ENCODE assay signal across 1 cellular context in genomic region chr7:151123485-151124204, GRCh38.
TF ChIP-seq lines count a peak whose summit lies in the region.

No MANE protein-coding gene starts in this region.

TF ChIP-seq in HepG2, 621 proteins besides CTCF, POLR2A, EP300 and RAD21 (continues in another document):
- TF ChIP-seq AGO2 (optimal IDR thresholded peaks at IDR 0.05; ENCODE audit: low read depth, low read length) (peak; percentile 58), XRCC5 (optimal IDR thresholded peaks at IDR 0.05; ENCODE audit: low read length) (peak; percentile 90), ZNF136 (CRISPR knock-in tag; IDR thresholded peaks at IDR 0.05; ENCODE audit: low read depth) (no peak), YY1 (IDR thresholded peaks at IDR 0.05; ENCODE audit: insufficient read depth, insufficient replicate concordance, low read depth, low read length) (peak; percentile 43), HDAC2 (CRISPR knock-in tag; IDR thresholded peaks at IDR 0.05) (peak; percentile 18; the same call in 1 of the 2 replicates), HMGXB4 (CRISPR knock-in tag; IDR thresholded peaks at IDR 0.05; ENCODE audit: borderline replicate concordance in 1 of 2, low read depth in 1 of 2) (peak in 1 of 2 experiments; percentile 53; a peak in 2 of 4 replicates), HOXA7 (CRISPR knock-in tag; IDR thresholded peaks at IDR 0.05) (no peak), ZNF660 (CRISPR knock-in tag; IDR thresholded peaks at IDR 0.05; ENCODE audit: borderline replicate concordance, low read depth) (no peak), ZNF747 (CRISPR knock-in tag; IDR thresholded peaks at IDR 0.05; ENCODE audit: borderline replicate concordance) (no peak), RFX3 (CRISPR knock-in tag; IDR thresholded peaks at IDR 0.05) (no peak), ZNF205 (CRISPR knock-in tag; IDR thresholded peaks at IDR 0.05) (0 out of 2 replicates have a peak, but pooled peaks have one; percentile 39), MED1 (CRISPR knock-in tag; IDR thresholded peaks at IDR 0.05) (0 out of 2 replicates have a peak, but pooled peaks have one; percentile 9), SIX4 (CRISPR knock-in tag; IDR thresholded peaks at IDR 0.05) (no peak), SALL1 (CRISPR knock-in tag; IDR thresholded peaks at IDR 0.05) (peak; percentile 22; the same call in 1 of the 2 replicates), SMC3 (IDR thresholded peaks at IDR 0.05; ENCODE audit: low read length) (peak; percentile 48), KDM5B (CRISPR knock-in tag; IDR thresholded peaks at IDR 0.05; ENCODE audit: borderline replicate concordance) (peak; percentile 31; the same call in 1 of the 2 replicates), POGK (CRISPR knock-in tag; conservative IDR thresholded peaks at IDR 0.05) (peak; percentile 56; the same call in 1 of the 2 replicates), CHCHD3 (CRISPR knock-in tag; IDR thresholded peaks at IDR 0.05) (no peak), SAP130 (CRISPR knock-in tag; IDR thresholded peaks at IDR 0.05; ENCODE audit: low read depth) (peak; percentile 22; the same call in 1 of the 2 replicates), MAX (IDR thresholded peaks at IDR 0.05) (peak; percentile 21; the same call in 1 of the 2 replicates), ZNF614 (CRISPR knock-in tag; IDR thresholded peaks at IDR 0.05; ENCODE audit: borderline replicate concordance) (no peak), MYC (CRISPR knock-in tag; IDR thresholded peaks at IDR 0.05; ENCODE audit: borderline replicate concordance) (peak; percentile 23; the same call in 1 of the 2 replicates), ZBTB33 (CRISPR knock-in tag; IDR thresholded peaks at IDR 0.05) (peak; percentile 99), MBD4 (IDR thresholded peaks at IDR 0.05; ENCODE audit: borderline replicate concordance, low read length) (no peak), ELF1 (CRISPR knock-in tag; IDR thresholded peaks at IDR 0.05) (0 out of 2 replicates have a peak, but pooled peaks have one; percentile 15), ZBTB26 (CRISPR knock-in tag; IDR thresholded peaks at IDR 0.05; ENCODE audit: borderline replicate concordance) (peak; percentile 92), ZNF574 (CRISPR knock-in tag; IDR thresholded peaks at IDR 0.05) (peak; percentile 41; the same call in 1 of the 2 replicates), MAF1 (CRISPR knock-in tag; IDR thresholded peaks at IDR 0.05; ENCODE audit: borderline replicate concordance) (no peak), RBAK (CRISPR knock-in tag; IDR thresholded peaks at IDR 0.05) (no peak), ZNF605 (CRISPR knock-in tag; IDR thresholded peaks at IDR 0.05) (no peak), ARID5B (CRISPR knock-in tag; IDR thresholded peaks at IDR 0.05) (0 out of 2 replicates have a peak, but pooled peaks have one; percentile 13), POGZ (CRISPR knock-in tag; IDR thresholded peaks at IDR 0.05) (no peak), ERF (CRISPR knock-in tag; IDR thresholded peaks at IDR 0.05) (0 out of 2 replicates have a peak, but pooled peaks have one; percentile 20), ELF3 (CRISPR knock-in tag; IDR thresholded peaks at IDR 0.05) (no peak), PCBP1 (IDR thresholded peaks at IDR 0.05; ENCODE audit: borderline replicate concordance, low read depth, low read length) (0 out of 2 replicates have a peak, but pooled peaks have one; percentile 22), FIP1L1 (IDR thresholded peaks at IDR 0.05; ENCODE audit: borderline replicate concordance, insufficient read depth, low read depth, low read length) (no peak), NR2F6 (IDR thresholded peaks at IDR 0.05) (no peak), NR2F6 (CRISPR knock-in tag; IDR thresholded peaks at IDR 0.05) (no peak), ZNF350 (CRISPR knock-in tag; IDR thresholded peaks at IDR 0.05; ENCODE audit: borderline replicate concordance, low read depth) (no peak; the same call in 1 of the 2 replicates), SUZ12 (IDR thresholded peaks at IDR 0.05; ENCODE audit: low read depth, low read length) (0 out of 2 replicates have a peak, but pooled peaks have one; percentile 12), KLF12 (CRISPR knock-in tag; IDR thresholded peaks at IDR 0.05; ENCODE audit: borderline replicate concordance) (no peak), ZBTB4 (CRISPR knock-in tag; IDR thresholded peaks at IDR 0.05; ENCODE audit: borderline replicate concordance) (peak; percentile 74), ZNF207 (IDR thresholded peaks at IDR 0.05; ENCODE audit: borderline replicate concordance) (no peak), THAP11 (CRISPR knock-in tag; IDR thresholded peaks at IDR 0.05) (peak; percentile 35; the same call in 1 of the 2 replicates), ZBTB38 (CRISPR knock-in tag; IDR thresholded peaks at IDR 0.05) (peak; percentile 86)
